In the genomic region with DNA sequence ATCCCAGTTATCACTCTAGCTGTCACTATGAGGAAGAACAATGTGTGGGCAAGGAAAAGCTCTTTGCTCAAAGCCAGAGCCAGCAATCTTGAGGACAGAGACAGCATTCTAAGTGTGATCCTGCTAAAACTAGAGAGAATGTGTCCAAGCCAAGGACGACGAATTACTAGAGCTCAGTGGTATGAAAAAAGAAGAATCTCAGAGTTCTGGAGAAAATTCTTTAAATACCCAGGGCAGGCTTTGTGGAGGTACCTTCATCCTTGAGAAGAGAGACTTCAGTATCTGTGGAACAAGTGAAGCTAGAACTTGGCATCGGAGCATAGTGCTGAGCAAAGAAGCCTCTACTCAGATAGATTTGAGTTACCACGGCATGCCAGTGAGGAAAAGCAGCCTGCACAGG, we compare ENCODE assay signal across 24 cellular contexts.
"Had no signal": no experiment of that assay in that cellular context is flagged by ENCODE, and none has a peak within 500 bp of the region (broad histone marks: within the 10 kb centered on the region; RNA-seq: fewer than 3 reads in every experiment).

No MANE protein-coding gene starts in this region.

- H3K79me2 ChIP-seq: hepatocyte had no signal

- H3K27ac Mint-ChIP-seq: activated CD4-positive, alpha-beta memory T cell treated with anti-CD3 and anti-CD28 coated beads for 36 hours; activated naive CD8-positive, alpha-beta T cell treated with anti-CD3 and anti-CD28 coated beads for 36 hours; immature natural killer cell; natural killer cell treated with Interleukin-12 subunit alpha and Interleukin-12 subunit beta and Interleukin-15 and Interleukin-18, amount 100 ng/mL, for 72 hours; T-helper 17 cell had no signal

- H3K9me3 Mint-ChIP-seq: activated CD4-positive, alpha-beta memory T cell treated with anti-CD3 and anti-CD28 coated beads for 36 hours; activated naive CD8-positive, alpha-beta T cell treated with anti-CD3 and anti-CD28 coated beads for 36 hours; immature natural killer cell; natural killer cell treated with Interleukin-12 subunit alpha and Interleukin-12 subunit beta and Interleukin-15 and Interleukin-18, amount 100 ng/mL, for 72 hours; stimulated activated naive CD8-positive, alpha-beta T cell treated with anti-CD3 and anti-CD28 coated beads, Interleukin-15, amount 100 ng/mL, for 72 hours had no signal

- H3K27me3 Mint-ChIP-seq: activated CD4-positive, alpha-beta memory T cell treated with anti-CD3 and anti-CD28 coated beads for 36 hours; activated naive CD8-positive, alpha-beta T cell treated with anti-CD3 and anti-CD28 coated beads for 36 hours; stimulated activated naive CD8-positive, alpha-beta T cell treated with anti-CD3 and anti-CD28 coated beads, Interleukin-15, amount 100 ng/mL, for 72 hours had no signal

- H3K9me3 ChIP-seq: pancreas, psoas muscle, right atrium auricular region, thoracic aorta, upper lobe of left lung had no signal

- H3K27ac ChIP-seq: foreskin keratinocyte, hepatocyte, left ventricle myocardium inferior, pancreas, psoas muscle, right atrium auricular region, thoracic aorta, upper lobe of left lung had no signal

- H3K36me3 ChIP-seq: left ventricle myocardium inferior, pancreas, right atrium auricular region, thoracic aorta, upper lobe of left lung had no signal

- H3K4me1 ChIP-seq: pancreas had no signal

- H3K4me3 Mint-ChIP-seq: activated CD4-positive, alpha-beta memory T cell treated with anti-CD3 and anti-CD28 coated beads for 36 hours; activated naive CD8-positive, alpha-beta T cell treated with anti-CD3 and anti-CD28 coated beads for 36 hours; immature natural killer cell; natural killer cell treated with Interleukin-12 subunit alpha and Interleukin-12 subunit beta and Interleukin-15 and Interleukin-18, amount 100 ng/mL, for 72 hours; stimulated activated naive CD8-positive, alpha-beta T cell treated with anti-CD3 and anti-CD28 coated beads, Interleukin-15, amount 100 ng/mL, for 72 hours; T-helper 17 cell had no signal

- H2AFZ ChIP-seq: hepatocyte had no signal

- DNase-seq: activated CD4-positive, alpha-beta memory T cell treated with anti-CD3 and anti-CD28 coated beads for 36 hours; activated CD4-positive, alpha-beta T cell treated with anti-CD3 and anti-CD28 coated beads for 48 hours; activated CD4-positive, CD25-positive, alpha-beta regulatory T cell; activated naive CD4-positive, alpha-beta T cell treated with Interleukin-2 at 50 U/mL for 16 hours; activated naive CD8-positive, alpha-beta T cell treated with anti-CD3 and anti-CD28 coated beads for 36 hours; activated T-cell treated with anti-CD3 and anti-CD28 coated beads, Interleukin-2, amount 50 U/mL, for 48 hours; effector CD8-positive, alpha-beta T cell; erythroblast; foreskin keratinocyte; immature natural killer cell; kidney glomerular epithelial cell; left ventricle myocardium inferior; midbrain; pancreas; psoas muscle; stimulated activated CD4-positive, alpha-beta T cell treated with anti-CD3 and anti-CD28 coated beads, Interleukin-12 subunit alpha, Interleukin-12 subunit beta, amount 100 ng/mL, for 4 hours; stimulated activated naive CD8-positive, alpha-beta T cell treated with anti-CD3 and anti-CD28 coated beads, Interleukin-15, amount 100 ng/mL, for 72 hours; SW 1271; T-helper 17 cell; upper lobe of left lung had no signal

- H3K27me3 ChIP-seq: foreskin keratinocyte, hepatocyte, pancreas, right atrium auricular region, upper lobe of left lung had no signal

- ATAC-seq: natural killer cell treated with Interleukin-12 subunit alpha and Interleukin-12 subunit beta and Interleukin-15 and Interleukin-18, amount 100 ng/mL, for 72 hours; pancreas; stimulated activated naive CD8-positive, alpha-beta T cell treated with anti-CD3 and anti-CD28 coated beads, Interleukin-15, amount 100 ng/mL, for 72 hours; T-helper 17 cell had no signal

- H3K4me1 Mint-ChIP-seq: immature natural killer cell; stimulated activated naive CD8-positive, alpha-beta T cell treated with anti-CD3 and anti-CD28 coated beads, Interleukin-15, amount 100 ng/mL, for 72 hours; T-helper 17 cell had no signal

- H3K4me2 ChIP-seq: hepatocyte had no signal

- H3K36me3 Mint-ChIP-seq: activated CD4-positive, alpha-beta memory T cell treated with anti-CD3 and anti-CD28 coated beads for 36 hours; activated naive CD8-positive, alpha-beta T cell treated with anti-CD3 and anti-CD28 coated beads for 36 hours; immature natural killer cell; natural killer cell treated with Interleukin-12 subunit alpha and Interleukin-12 subunit beta and Interleukin-15 and Interleukin-18, amount 100 ng/mL, for 72 hours had no signal

- FAIRE-seq: pancreas had no signal

- H3K4me3 ChIP-seq: hepatocyte, left ventricle myocardium inferior, pancreas, psoas muscle, right atrium auricular region, thoracic aorta, upper lobe of left lung had no signal
